In the genomic region with DNA sequence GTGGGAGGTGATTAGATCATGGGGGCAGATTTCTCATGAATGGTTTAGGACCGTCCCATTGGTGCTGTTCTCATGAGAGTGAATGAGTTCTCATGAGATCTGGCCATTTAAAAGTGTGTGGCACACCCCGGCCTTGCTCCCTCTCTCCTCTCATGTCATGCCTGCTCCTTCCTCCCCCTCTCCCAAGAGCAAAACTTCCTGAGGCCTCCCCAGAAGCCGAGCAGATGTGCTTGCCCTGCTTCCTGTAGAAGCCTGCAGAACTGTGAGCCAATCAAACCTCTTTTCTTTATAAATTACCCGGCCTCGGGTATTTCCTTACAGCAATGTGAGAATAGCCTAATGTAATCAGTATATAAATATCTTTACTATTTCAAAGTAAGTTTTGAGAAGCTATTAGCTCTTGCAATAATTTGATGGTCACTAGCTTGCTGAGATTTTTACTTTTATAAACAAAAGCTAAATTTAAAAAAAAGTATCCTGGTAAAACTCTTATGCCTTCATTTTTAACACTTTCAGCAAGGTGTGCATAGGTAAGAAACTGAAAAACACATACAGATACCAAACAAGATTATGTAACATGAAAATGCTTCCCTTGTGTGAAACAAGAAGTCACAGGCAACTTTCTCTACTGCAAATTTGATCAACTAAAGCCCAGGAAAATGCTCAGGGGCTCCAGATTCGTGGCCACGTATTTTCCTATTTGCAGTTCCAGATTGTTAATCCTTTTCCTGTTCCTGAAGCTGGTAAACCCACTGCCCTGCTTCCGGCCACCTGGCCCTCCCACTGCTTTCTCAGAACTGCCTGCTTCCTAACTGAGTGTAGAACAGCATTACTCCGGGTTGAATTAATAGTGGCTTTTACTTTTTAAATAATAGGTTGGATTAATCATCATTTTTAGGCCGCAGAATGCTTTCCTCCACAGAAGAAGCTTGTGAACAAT, we compare ENCODE assay signal across 1 cellular context.
TF ChIP-seq lines count a peak whose summit lies in the region.

No MANE protein-coding gene starts in this region.

TF ChIP-seq in GM23338, 12 proteins besides CTCF, POLR2A, EP300 and RAD21 (continued from another document):
- TF ChIP-seq NANOG (IDR thresholded peaks at IDR 0.05; ENCODE audit: borderline replicate concordance) (no peak), JUNB (IDR thresholded peaks at IDR 0.05; ENCODE audit: unreplicated experiment) (no peak), STAT1 (IDR thresholded peaks at IDR 0.05; ENCODE audit: unreplicated experiment) (no peak), ZNF331 (CRISPR knock-in tag; IDR thresholded peaks at IDR 0.05; ENCODE audit: low read depth) (no peak), EZH2 (IDR thresholded peaks at IDR 0.05; ENCODE audit: low read depth, unreplicated experiment) (no peak)
